In genomic region chr7:99392046-99392445, GRCh38 we compare ENCODE assay signal across 8 cellular contexts. TPM values are rescaled to one million over a fixed set of nuclear protein-coding genes. Genes with fewer than 3 reads are reported as not detected.
DNase-seq lines count a peak whose midpoint lies in the region; ATAC-seq and TF ChIP-seq lines count a peak whose summit lies in the region.

No MANE protein-coding gene starts in this region.

- H3K27me3 ChIP-seq in tibial artery (no peaks in the 10 kb centered on the region), PC-3 (ENCODE audit: low read length) (no peaks in the 10 kb centered on the region)

- intact Hi-C loops in left colon (cut with DNase I, micrococcal nuclease) (no loop called here), tibial artery (cut with DNase I; ENCODE audit: low total_unique reads) (no loop called here), PC-3 (cut with micrococcal nuclease) (no loop called here)

- H3K4me3 Mint-ChIP-seq in activated naive CD4-positive, alpha-beta T cell treated with anti-CD3 and anti-CD28 coated beads, Interleukin-2, amount 50 U/mL, for 24 hours, result peak overlapping the region; percentile 52
- H3K4me3 Mint-ChIP-seq in activated T-helper 17 cell treated with anti-CD3 and anti-CD28 coated beads, Interleukin-2, amount 50 U/mL, for 72 hours, result peak overlapping the region; percentile 57

- no peak overlapping the region for H3K9ac ChIP-seq in PC-3 (ENCODE audit: low read length)

- H3K4me1 Mint-ChIP-seq in activated naive CD4-positive, alpha-beta T cell treated with anti-CD3 and anti-CD28 coated beads, Interleukin-2, amount 50 U/mL, for 24 hours, result peaks cover 19% of the 10 kb centered on the region
- H3K4me1 Mint-ChIP-seq in activated T-helper 17 cell treated with anti-CD3 and anti-CD28 coated beads, Interleukin-2, amount 50 U/mL, for 72 hours, result no peaks in the 10 kb centered on the region

- H3K27ac ChIP-seq in tibial artery (peak overlapping the region; percentile 74 to 84), PC-3 (ENCODE audit: low read length) (no peak overlapping the region)

- TF ChIP-seq CTCF in tibial artery (IDR thresholded peaks at IDR 0.05) (no peak), PC-3 (conservative IDR thresholded peaks at IDR 0.05; ENCODE audit: low read depth, low read length) (no peak)

- no peak for ATAC-seq in activated T-helper 17 cell treated with anti-CD3 and anti-CD28 coated beads, Interleukin-2, amount 50 U/mL, for 72 hours (replicated peaks)
- ATAC-seq in left colon (peak; percentile 53), PC-3 (no peak), GM21360 (IDR thresholded peaks at IDR 0.05; ENCODE audit: unreplicated experiment) (no peak)

- BruUV-seq in PC-3 (replicated peaks; lab: Mats Ljungman, UMichigan), result no TSS peak

- DNase-seq in activated naive CD4-positive, alpha-beta T cell treated with anti-CD3 and anti-CD28 coated beads, Interleukin-2, amount 50 U/mL, for 16 hours, result no peak
- peak; percentile 40 to 64 for DNase-seq in left colon
- DNase-seq in tibial artery, result no peak
- DNase-seq in activated CD4-positive, alpha-beta T cell treated with anti-CD3 and anti-CD28 coated beads for 4 hours, result no peak
- DNase-seq in PC-3, result no peak

- no peak overlapping the region for H2AFZ ChIP-seq in PC-3 (ENCODE audit: low read length)

- no peaks in the 10 kb centered on the region for H3K9me3 Mint-ChIP-seq in activated naive CD4-positive, alpha-beta T cell treated with anti-CD3 and anti-CD28 coated beads, Interleukin-2, amount 50 U/mL, for 24 hours
- H3K9me3 Mint-ChIP-seq in activated T-helper 17 cell treated with anti-CD3 and anti-CD28 coated beads, Interleukin-2, amount 50 U/mL, for 72 hours, result no peaks in the 10 kb centered on the region

- H3K4me3 ChIP-seq in tibial artery, result peak overlapping the region; percentile 52 to 83
- no peak overlapping the region for H3K4me3 ChIP-seq in PC-3 (ENCODE audit: low read length)

- H3K79me2 ChIP-seq in PC-3 (ENCODE audit: low read length), result no peaks in the 10 kb centered on the region

- H3K4me1 ChIP-seq in tibial artery (peaks cover 0 to 27% (median 17%) of the 10 kb centered on the region in 4 donors), PC-3 (ENCODE audit: insufficient read depth, low read length) (no peaks in the 10 kb centered on the region)

- no peaks in the 10 kb centered on the region for H3F3A ChIP-seq in PC-3 (ENCODE audit: low read length, unreplicated experiment)

- no peak overlapping the region for H3K4me2 ChIP-seq in PC-3 (ENCODE audit: low read length)

- CTCF ChIA-PET in PC-3 (lab: Charles Lee), result no interaction called here

- no peaks in the 10 kb centered on the region for H3K9me2 ChIP-seq in PC-3 (replicated peaks; ENCODE audit: low read length)

- no peak overlapping the region for H3K27ac Mint-ChIP-seq in activated naive CD4-positive, alpha-beta T cell treated with anti-CD3 and anti-CD28 coated beads, Interleukin-2, amount 50 U/mL, for 24 hours
- H3K27ac Mint-ChIP-seq in activated T-helper 17 cell treated with anti-CD3 and anti-CD28 coated beads, Interleukin-2, amount 50 U/mL, for 72 hours, result peak overlapping the region; percentile 48

- H4K20me1 ChIP-seq in PC-3 (ENCODE audit: low read length), result 0 out of 2 replicates have a peak, but pooled peaks cover 2% of the 10 kb centered on the region

- H3K9me3 ChIP-seq in tibial artery (no peaks in the 10 kb centered on the region), PC-3 (ENCODE audit: low read length) (no peaks in the 10 kb centered on the region)

- peaks cover 2% of the 10 kb centered on the region for H3K36me3 Mint-ChIP-seq in activated naive CD4-positive, alpha-beta T cell treated with anti-CD3 and anti-CD28 coated beads, Interleukin-2, amount 50 U/mL, for 24 hours
- H3K36me3 Mint-ChIP-seq in activated T-helper 17 cell treated with anti-CD3 and anti-CD28 coated beads, Interleukin-2, amount 50 U/mL, for 72 hours (ENCODE audit: low read depth), result peaks cover 100% of the 10 kb centered on the region

- POLR2A ChIA-PET in PC-3 (lab: Charles Lee; ENCODE audit: unreplicated experiment), result no interaction called here

- H3K36me3 ChIP-seq in tibial artery (peaks cover 31 to 70% (median 52%) of the 10 kb centered on the region in 3 donors), PC-3 (ENCODE audit: low read depth, low read length) (peaks cover 10% of the 10 kb centered on the region; the same call in 1 of the 2 replicates)

- no peaks in the 10 kb centered on the region for H3K27me3 Mint-ChIP-seq in activated naive CD4-positive, alpha-beta T cell treated with anti-CD3 and anti-CD28 coated beads, Interleukin-2, amount 50 U/mL, for 24 hours
- no peaks in the 10 kb centered on the region for H3K27me3 Mint-ChIP-seq in activated T-helper 17 cell treated with anti-CD3 and anti-CD28 coated beads, Interleukin-2, amount 50 U/mL, for 72 hours

RNA-seq across cellular contexts. Expression of gene PDAP1, which starts 16.4 kb away (rescaled TPM):
- 100 to 1,000 TPM in 1 of 2 donors, 10 to 100 TPM in 1; 73.7 to 129 TPM for total RNA-seq in activated T-helper 17 cell treated with anti-CD3 and anti-CD28 coated beads, Interleukin-2, amount 50 U/mL, for 72 hours
- total RNA-seq in left colon (10 to 100 TPM; 74.2 to 81.6 TPM), PC-3 (2014; rRNA removed) (58.6 and 84.7 TPM in 2 replicates)

RNA-seq across cellular contexts. Expression of gene BUD31, which starts 16.7 kb away (rescaled TPM):
- total RNA-seq in activated T-helper 17 cell treated with anti-CD3 and anti-CD28 coated beads, Interleukin-2, amount 50 U/mL, for 72 hours, result 100 to 1,000 TPM in 1 of 2 donors, 10 to 100 TPM in 1; 96.1 to 138 TPM
- 10 to 100 TPM; 69.9 to 79.0 TPM for total RNA-seq in left colon
- 120 and 144 TPM in 2 replicates for total RNA-seq in PC-3 (2014; rRNA removed)

RNA-seq across cellular contexts. Expression of gene ARPC1B, which starts 17.5 kb away (rescaled TPM):
- 100 to 1,000 TPM; 223 to 410 TPM for total RNA-seq in activated T-helper 17 cell treated with anti-CD3 and anti-CD28 coated beads, Interleukin-2, amount 50 U/mL, for 72 hours
- 100 to 1,000 TPM; 143 to 170 TPM for total RNA-seq in left colon
- 358 and 381 TPM in 2 replicates for total RNA-seq in PC-3 (2014; rRNA removed)

RNA-seq across cellular contexts. Expression of gene PTCD1, which starts 46.6 kb away (rescaled TPM):
- 1 to 10 TPM; 4.3 to 5.4 TPM for total RNA-seq in activated T-helper 17 cell treated with anti-CD3 and anti-CD28 coated beads, Interleukin-2, amount 50 U/mL, for 72 hours
- total RNA-seq in left colon (1 to 10 TPM; 5.2 to 6.0 TPM), PC-3 (2014; rRNA removed) (10.4 and 11.5 TPM in 2 replicates)

RNA-seq across cellular contexts. Expression of gene CPSF4, which starts 46.7 kb away (rescaled TPM):
- 10 to 100 TPM; 36.8 to 38.9 TPM for total RNA-seq in activated T-helper 17 cell treated with anti-CD3 and anti-CD28 coated beads, Interleukin-2, amount 50 U/mL, for 72 hours
- total RNA-seq in left colon (10 to 100 TPM; 18.6 to 26.0 TPM), PC-3 (2014; rRNA removed) (49.5 and 65.3 TPM in 2 replicates)

Comparison
In these comparisons a context has a peak if more than half of its experiments do, and no peak if none do; other contexts are left out.
1. DNase-seq: peak in left colon (2 of 2); none in activated naive CD4-positive, alpha-beta T cell treated with anti-CD3 and anti-CD28 coated beads, Interleukin-2, amount 50 U/mL, for 16 hours (single experiment), tibial artery (0 of 2), activated CD4-positive, alpha-beta T cell treated with anti-CD3 and anti-CD28 coated beads for 4 hours (0 of 2) and PC-3 (single experiment).